1 cellular context compared by ENCODE assay signal in the genomic region with DNA sequence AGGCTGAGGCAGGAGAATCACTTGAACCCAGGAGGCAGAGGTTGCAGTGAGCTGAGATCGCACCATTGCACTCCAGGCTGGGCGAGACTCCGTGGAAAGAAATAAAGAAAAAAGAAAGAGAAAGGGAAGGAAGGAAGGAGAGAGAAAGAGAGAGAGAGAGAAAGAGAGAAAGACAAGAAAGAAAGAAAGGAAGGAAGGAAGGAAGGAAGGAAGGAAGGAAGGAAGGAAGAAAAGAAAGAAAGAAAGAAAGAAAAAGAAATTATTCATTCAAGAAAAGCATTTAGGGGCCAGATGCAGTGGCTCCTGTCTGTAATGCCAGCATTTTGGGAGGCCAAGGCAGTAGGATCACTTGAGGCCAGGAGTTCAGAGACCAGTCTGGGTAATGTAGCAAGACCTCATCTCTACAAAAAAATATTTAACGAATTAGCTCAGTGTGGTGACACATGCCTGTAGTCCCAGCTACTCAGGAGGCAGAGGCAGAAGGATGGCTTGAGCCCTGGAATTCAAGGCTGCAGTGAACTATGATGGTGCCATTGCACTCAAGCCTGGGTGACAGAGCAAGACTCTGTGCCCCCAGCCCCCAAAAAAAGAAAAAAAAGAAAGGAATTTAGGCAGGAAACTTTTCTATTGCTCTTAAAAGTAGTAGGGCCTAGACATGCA.
TF ChIP-seq lines count a peak whose summit lies in the region.

No MANE protein-coding gene starts in this region.

TF ChIP-seq in HEK293, 187 proteins besides CTCF, POLR2A, EP300 and RAD21:
- TF ChIP-seq ZNF366 (tag by site-specific recombination; conservative IDR thresholded peaks at IDR 0.05), result peak; percentile 92
